In the genomic region with DNA sequence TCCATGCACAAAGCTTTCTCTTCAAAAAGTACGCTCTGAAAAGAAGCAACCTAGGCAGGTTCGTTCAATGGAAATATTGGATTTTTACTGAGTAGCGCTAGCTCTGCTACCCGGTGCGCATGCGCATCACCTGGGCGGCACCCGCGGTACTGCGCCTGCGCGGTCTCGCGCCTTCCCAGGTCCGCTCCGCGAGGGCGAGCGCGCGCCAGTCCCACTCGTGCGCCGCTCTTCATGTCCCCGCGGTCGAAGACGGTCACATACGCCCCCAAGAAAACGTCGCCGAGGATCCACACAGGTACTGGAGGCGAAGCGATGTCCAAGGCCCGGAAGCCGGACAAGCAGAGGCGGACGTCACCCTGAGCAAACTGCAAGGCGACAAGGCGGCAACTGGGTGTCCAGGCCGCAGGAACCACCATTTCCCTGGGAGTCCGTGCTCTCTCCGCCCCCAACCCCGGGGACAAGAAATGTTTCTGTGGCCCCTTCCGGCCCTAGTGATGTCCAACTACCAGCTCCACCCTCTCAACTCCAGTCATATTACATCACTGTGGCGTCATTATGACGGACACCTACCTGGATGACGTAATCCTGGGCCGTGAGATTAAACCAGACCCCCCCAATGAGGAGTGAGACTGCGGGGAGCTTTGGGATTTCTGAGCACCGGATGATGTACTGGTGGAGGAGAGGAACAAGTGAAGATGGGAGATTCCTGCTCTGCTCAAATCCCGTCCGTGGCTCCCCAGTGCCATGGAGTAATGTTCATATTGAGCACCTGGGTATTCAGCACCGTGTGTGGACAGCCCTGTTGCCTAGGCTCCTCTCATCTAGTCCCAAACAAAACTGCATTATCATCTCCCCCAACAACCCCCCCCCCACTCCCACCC, we compare ENCODE assay signal across 8 cellular contexts. TPM values are rescaled to one million over a fixed set of nuclear protein-coding genes. Genes with fewer than 3 reads are reported as not detected.
DNase-seq lines count a peak whose midpoint lies in the region; ATAC-seq and TF ChIP-seq lines count a peak whose summit lies in the region.

No MANE protein-coding gene starts in this region.

- peak; percentile 68 to 75 for DNase-seq in stimulated activated CD4-positive, alpha-beta T cell treated with anti-CD3 and anti-CD28 coated beads, Interleukin-12 subunit alpha, Interleukin-12 subunit beta, amount 100 ng/mL, for 24 hours (ENCODE audit: low read depth in 2 of 2)
- DNase-seq in stimulated activated CD4-positive, alpha-beta T cell treated with anti-CD3 and anti-CD28 coated beads, Interleukin-1b, Interleukin-23, amount 100 ng/mL, for 48 hours = no peak
- DNase-seq in OCI-LY7 (ENCODE audit: low spot score) (peak; percentile 78), glomerular visceral epithelial cell (ENCODE audit: extremely low spot score) (peak; percentile 60), upper lobe of left lung (peak; percentile 70 to 98)
- DNase-seq in activated effector memory CD4-positive, alpha-beta T cell treated with anti-CD3 and anti-CD28 coated beads, Interleukin-2, amount 50 U/mL, for 16 hours = peak; percentile 95

- intact Hi-C loops in OCI-LY7 (cut with micrococcal nuclease; ENCODE audit: unreplicated experiment) = no loop called here

- no peak for TF ChIP-seq CTCF in OCI-LY7 (conservative IDR thresholded peaks at IDR 0.05; ENCODE audit: low read length)
- TF ChIP-seq CTCF in parathyroid adenoma (IDR thresholded peaks at IDR 0.05) = peak; percentile 8
- peak in 2 of 6 experiments; percentile 21 to 27 for TF ChIP-seq CTCF in upper lobe of left lung (IDR thresholded peaks at IDR 0.05)

- H3K27ac ChIP-seq in OCI-LY7 (ENCODE audit: low read depth, low read length, poor library complexity, severe bottlenecking) (peak overlapping the region; percentile 79), parathyroid adenoma (peak overlapping the region; percentile 99), upper lobe of left lung (peak overlapping the region; percentile 72 to 86 (median 82))

- ATAC-seq in HG03066 (IDR thresholded peaks at IDR 0.05; ENCODE audit: low read depth, unreplicated experiment) (peak; percentile 11), upper lobe of left lung (ENCODE audit: low FRiP score in 2 of 2) (peak; percentile 8 to 53)

- WGBS in upper lobe of left lung, 2 donors = 15 to 72% methylated on average over 8 to 43 of the region's 54 CpGs

- TF ChIP-seq EP300 in upper lobe of left lung (IDR thresholded peaks at IDR 0.05) = no peak

- H2AFZ ChIP-seq in OCI-LY7 (ENCODE audit: low read length) (no peak overlapping the region), parathyroid adenoma (peak overlapping the region; percentile 96)

- TF ChIP-seq POLR2A in upper lobe of left lung (IDR thresholded peaks at IDR 0.05) = peak in 3 of 4 donors; percentile 27 to 82 (median 81)

- peak overlapping the region; percentile 68 for H3K4me3 ChIP-seq in OCI-LY7 (ENCODE audit: low read depth, low read length, poor library complexity, severe bottlenecking)
- peak overlapping the region; percentile 98 for H3K4me3 ChIP-seq in parathyroid adenoma (ENCODE audit: low read depth, low read length)
- H3K4me3 ChIP-seq in upper lobe of left lung = peak overlapping the region; percentile 35 to 50 (median 44)

- BruUV-seq in OCI-LY7 (replicated peaks; lab: Mats Ljungman, UMichigan) = no TSS peak

- peaks cover 69% of the 10 kb centered on the region for H3K36me3 ChIP-seq in OCI-LY7 (ENCODE audit: insufficient read depth, low read length)
- H3K36me3 ChIP-seq in parathyroid adenoma (ENCODE audit: control insufficient read depth, insufficient read depth, low read length) = no peaks in the 10 kb centered on the region
- H3K36me3 ChIP-seq in upper lobe of left lung = no peaks in the 10 kb centered on the region

- no peaks in the 10 kb centered on the region for H4K20me1 ChIP-seq in OCI-LY7 (ENCODE audit: insufficient read depth, low read length)

- H3K9me2 ChIP-seq in OCI-LY7 (ENCODE audit: insufficient read depth, low read length) = no peaks in the 10 kb centered on the region

- H3K9me3 ChIP-seq in OCI-LY7 (ENCODE audit: low read length) (peaks cover 2% of the 10 kb centered on the region), parathyroid adenoma (ENCODE audit: control insufficient read depth, low read length) (no peaks in the 10 kb centered on the region), upper lobe of left lung (peaks cover 0 to 3% (median 0%) of the 10 kb centered on the region in 4 donors)

- H3K27me3 ChIP-seq in parathyroid adenoma (ENCODE audit: control insufficient read depth, insufficient read depth, low read length) = no peaks in the 10 kb centered on the region
- peaks cover 0 to 11% (median 1%) of the 10 kb centered on the region in 4 donors for H3K27me3 ChIP-seq in upper lobe of left lung

- peaks cover 35% of the 10 kb centered on the region for H3K79me2 ChIP-seq in OCI-LY7 (ENCODE audit: insufficient read depth, low read depth, low read length)
- peaks cover 3% of the 10 kb centered on the region for H3K79me2 ChIP-seq in parathyroid adenoma

- H3K4me1 ChIP-seq in OCI-LY7 (ENCODE audit: insufficient read depth, low read length, poor library complexity, severe bottlenecking) = peaks cover 58% of the 10 kb centered on the region
- peaks cover 11% of the 10 kb centered on the region for H3K4me1 ChIP-seq in parathyroid adenoma
- H3K4me1 ChIP-seq in upper lobe of left lung = peaks cover 40 to 53% (median 44%) of the 10 kb centered on the region in 4 donors

- H3K4me2 ChIP-seq in OCI-LY7 (ENCODE audit: low read length) = peak overlapping the region; percentile 95
- peak overlapping the region; percentile 98 for H3K4me2 ChIP-seq in parathyroid adenoma (ENCODE audit: low read length)

- H3K9ac ChIP-seq in parathyroid adenoma = peak overlapping the region; percentile 41

- CTCF ChIA-PET in OCI-LY7 (lab: Charles Lee; ENCODE audit: unreplicated experiment) = no interaction called here

- POLR2A ChIA-PET in OCI-LY7 (lab: Charles Lee) = interaction anchor here (0.8 kb wide), 1 partner anchor 10 kb away, joined by 3 read pairs; no protein-coding TSS in a partner anchor

RNA-seq across cellular contexts. Expression of a gene that starts 4.8 kb away (rescaled TPM):
- total RNA-seq in OCI-LY7 (2014; rRNA removed; shearing (Covaris generic)) = 7.1 and 7.4 TPM in 2 replicates
- total RNA-seq in OCI-LY7 (2022) (21.7 and 23.4 TPM in 2 replicates), upper lobe of left lung (10 to 100 TPM in 4 of 6 donors, 1 to 10 TPM in 2; 3.8 to 15.7 (median 12.2) TPM)

RNA-seq across cellular contexts. Expression of a gene that starts 31.5 kb away (rescaled TPM):
- total RNA-seq in OCI-LY7 (2014; rRNA removed; shearing (Covaris generic)) = 2.6 and 5.7 TPM in 2 replicates
- total RNA-seq in OCI-LY7 (2022) = 15.7 and 30.1 TPM in 2 replicates
- 1,000 to 10,000 TPM; 1,043 to 3,140 (median 1,660) TPM for total RNA-seq in upper lobe of left lung

RNA-seq across cellular contexts. Expression of a gene that starts 42.3 kb away (rescaled TPM):
- 52.8 and 65.7 TPM in 2 replicates for total RNA-seq in OCI-LY7 (2014; rRNA removed; shearing (Covaris generic))
- total RNA-seq in OCI-LY7 (2022) = 41.2 and 53.1 TPM in 2 replicates
- total RNA-seq in upper lobe of left lung = 100 to 1,000 TPM in 4 of 6 donors, 10 to 100 TPM in 2; 98.3 to 170 (median 123) TPM

RNA-seq across cellular contexts. Expression of a gene that starts 50.2 kb away (rescaled TPM):
- total RNA-seq in OCI-LY7 (2014; rRNA removed; shearing (Covaris generic)) = 147 and 233 TPM in 2 replicates
- 119 and 127 TPM in 2 replicates for total RNA-seq in OCI-LY7 (2022)
- total RNA-seq in upper lobe of left lung = 10 to 100 TPM; 20.5 to 66.0 (median 44.0) TPM

Comparison
In these comparisons a context has a peak if more than half of its experiments do, and no peak if none do; other contexts are left out.
1. H3K4me3 ChIP-seq: peak in every context shown above with its lines; median percentile 98 in parathyroid adenoma; 68 in OCI-LY7; 44 in upper lobe of left lung.
2. RNA of a gene that starts 31.5 kb away (total RNA-seq): 1,043 to 3,140 TPM in upper lobe of left lung; 2.6 to 30.1 TPM in OCI-LY7; every median in the first group is over 10 times any median in the second.
3. Peak in every context shown above with its lines, with median percentiles within 50 percentile points of each other: H3K27ac ChIP-seq.